8 cellular contexts compared by ENCODE assay signal in genomic region chr10:79825587-79826011, GRCh38. TPM values are rescaled to one million over a fixed set of nuclear protein-coding genes. Genes with fewer than 3 reads are reported as not detected.
DNase-seq lines count a peak whose midpoint lies in the region; ATAC-seq and TF ChIP-seq lines count a peak whose summit lies in the region.
"Not testable (repeated sequence)": the region's sequence is repeated elsewhere in the genome, so short reads cannot be mapped to it uniquely, and the experiment has no call there.

No MANE protein-coding gene starts in this region.

- not testable (repeated sequence) for H3K27me3 ChIP-seq in CD4-positive, alpha-beta T cell (ENCODE audit: control insufficient read depth, insufficient read depth, low read length); PC-9 (ENCODE audit: insufficient read depth, low read depth)

- not testable (repeated sequence) for H3F3A ChIP-seq in PC-9 (ENCODE audit: insufficient read depth, low read depth)

- peak overlapping the region; percentile 99; the same call in 1 of the 2 replicates for H3K4me2 ChIP-seq in PC-9

- H3K4me1 ChIP-seq in PC-9 (replicated peaks; ENCODE audit: insufficient read depth), result peaks cover 16% of the 10 kb centered on the region
- H3K4me1 ChIP-seq in mesodermal cell (ENCODE audit: control insufficient read depth, insufficient read depth, low read length, poor library complexity, severe bottlenecking), result not testable (repeated sequence)

- not testable (repeated sequence) for H3K27ac ChIP-seq in CD4-positive, alpha-beta T cell (ENCODE audit: low read depth, low read length); PC-9
- H3K27ac ChIP-seq in mesodermal cell (ENCODE audit: low read depth, low read length, severe bottlenecking), result peak overlapping the region; percentile 94

- H3K27me3 Mint-ChIP-seq in CD4-positive, alpha-beta T cell, result not testable (repeated sequence)

- H3K4me3 ChIP-seq in PC-9 (peak overlapping the region; percentile 63; the same call in 1 of the 2 replicates), epithelial cell of proximal tubule (ENCODE audit: low read depth, low read length) (peak overlapping the region; percentile 56), mesodermal cell (ENCODE audit: extremely low read depth, insufficient read depth, low read length, poor library complexity, severe bottlenecking) (peak overlapping the region; percentile 43)

- not testable (repeated sequence) for H2AFZ ChIP-seq in PC-9

- TF ChIP-seq CTCF in CD4-positive, alpha-beta T cell (IDR thresholded peaks at IDR 0.05); PC-9 (conservative IDR thresholded peaks at IDR 0.05); epithelial cell of proximal tubule (conservative IDR thresholded peaks at IDR 0.05; ENCODE audit: low read depth, low read length): not testable (repeated sequence)

- not testable (repeated sequence) for H3K9me2 ChIP-seq in PC-9 (ENCODE audit: insufficient read depth)

- H3K4me3 Mint-ChIP-seq in CD4-positive, alpha-beta T cell, result peak overlapping the region; percentile 99
- peak overlapping the region; percentile 90 for H3K4me3 Mint-ChIP-seq in stimulated activated effector memory CD8-positive, alpha-beta T cell treated with anti-CD3 and anti-CD28 coated beads, Interleukin-12 subunit alpha, Interleukin-12 subunit beta, amount 100 ng/mL, for 72 hours

- intact Hi-C loops in CD4-positive, alpha-beta T cell (cut with DNase I, micrococcal nuclease); PC-9 (cut with micrococcal nuclease; ENCODE audit: unreplicated experiment): not testable (repeated sequence)

- not testable (repeated sequence) for H3K36me3 Mint-ChIP-seq in CD4-positive, alpha-beta T cell (ENCODE audit: low read depth)
- H3K36me3 Mint-ChIP-seq in stimulated activated effector memory CD8-positive, alpha-beta T cell treated with anti-CD3 and anti-CD28 coated beads, Interleukin-12 subunit alpha, Interleukin-12 subunit beta, amount 100 ng/mL, for 72 hours, result peaks cover 30% of the 10 kb centered on the region

- not testable (repeated sequence) for H3K9me3 ChIP-seq in CD4-positive, alpha-beta T cell (ENCODE audit: control insufficient read depth, low read length); PC-9 (ENCODE audit: insufficient read depth, low read depth); mesodermal cell (ENCODE audit: control insufficient read depth, low read length)

- H3K27ac Mint-ChIP-seq in CD4-positive, alpha-beta T cell, result peak overlapping the region; percentile 95
- H3K27ac Mint-ChIP-seq in stimulated activated effector memory CD8-positive, alpha-beta T cell treated with anti-CD3 and anti-CD28 coated beads, Interleukin-12 subunit alpha, Interleukin-12 subunit beta, amount 100 ng/mL, for 72 hours, result peak overlapping the region; percentile 96

- H3K79me2 ChIP-seq in PC-9 (ENCODE audit: low read depth), result peaks cover 35% of the 10 kb centered on the region

- CTCF ChIA-PET in CD4-positive, alpha-beta T cell (lab: Charles Lee); PC-9 (lab: Charles Lee): not testable (repeated sequence)

- BruUV-seq in PC-9 (replicated peaks; lab: Mats Ljungman, UMichigan), result not testable (repeated sequence)

- 4% methylated on average over 4 of the region's 38 CpGs; no CpG with 5 or more reads in 1 of the 2 experiments for WGBS in mesodermal cell (ENCODE audit: insufficient coverage in 2 of 2), 2 experiments

- H4K20me1 ChIP-seq in PC-9 (ENCODE audit: insufficient read depth), result not testable (repeated sequence)

- POLR2A ChIA-PET in CD4-positive, alpha-beta T cell (lab: Charles Lee); PC-9 (lab: Charles Lee; ENCODE audit: unreplicated experiment): not testable (repeated sequence)

- H3K9me3 Mint-ChIP-seq in CD4-positive, alpha-beta T cell; stimulated activated effector memory CD8-positive, alpha-beta T cell treated with anti-CD3 and anti-CD28 coated beads, Interleukin-12 subunit alpha, Interleukin-12 subunit beta, amount 100 ng/mL, for 72 hours: not testable (repeated sequence)

- peak; percentile 0 for ATAC-seq in CD4-positive, alpha-beta T cell (ENCODE audit: poor library complexity)
- ATAC-seq in GM21390 (IDR thresholded peaks at IDR 0.05; ENCODE audit: unreplicated experiment) (peak; percentile 14), HG03095 (IDR thresholded peaks at IDR 0.05; ENCODE audit: unreplicated experiment) (peak; percentile 12)
- peak; percentile 9 for ATAC-seq in stimulated activated effector memory CD8-positive, alpha-beta T cell treated with anti-CD3 and anti-CD28 coated beads, Interleukin-12 subunit alpha, Interleukin-12 subunit beta, amount 100 ng/mL, for 72 hours

- H3K4me1 Mint-ChIP-seq in CD4-positive, alpha-beta T cell (ENCODE audit: low read depth), result peaks cover 31% of the 10 kb centered on the region
- peaks cover 13% of the 10 kb centered on the region for H3K4me1 Mint-ChIP-seq in stimulated activated effector memory CD8-positive, alpha-beta T cell treated with anti-CD3 and anti-CD28 coated beads, Interleukin-12 subunit alpha, Interleukin-12 subunit beta, amount 100 ng/mL, for 72 hours

- peak in 2 of 10 experiments; percentile 8 to 10 for DNase-seq in CD4-positive, alpha-beta T cell
- DNase-seq in PC-9 (peak in 1 of 2 experiments; percentile 48), activated gamma-delta T cell treated with Interleukin-2 at 50 U/mL for 16 hours (peak; percentile 10)
- not testable (repeated sequence) for DNase-seq in epithelial cell of proximal tubule (ENCODE audit: low read depth)
- DNase-seq in stimulated activated effector memory CD8-positive, alpha-beta T cell treated with anti-CD3 and anti-CD28 coated beads, Interleukin-12 subunit alpha, Interleukin-12 subunit beta, amount 100 ng/mL, for 72 hours (ENCODE audit: low spot score in 2 of 2), result peak in 1 of 2 donors; percentile 71

- not testable (repeated sequence) for H3K36me3 ChIP-seq in PC-9 (ENCODE audit: low read depth); mesodermal cell (ENCODE audit: control insufficient read depth, insufficient read depth, low read length)

RNA-seq across cellular contexts. Expression of gene NUTM2E, which starts 0.9 kb away (rescaled TPM):
- total RNA-seq in CD4-positive, alpha-beta T cell, result 1 to 10 TPM in 1 of 2 experiments, under 1 TPM in 1; 0.99 to 1.6 TPM
- total RNA-seq in PC-9 (2021) (0.70 and 0.88 TPM in 2 replicates), epithelial cell of proximal tubule (0.22 TPM in 1 of 2 replicates, not detected in the other)
- polyA plus RNA-seq in mesodermal cell (2013, experiment 1 of 2), result not detected
- not detected for polyA plus RNA-seq in mesodermal cell (2013, experiment 2 of 2)
